In the genomic region with DNA sequence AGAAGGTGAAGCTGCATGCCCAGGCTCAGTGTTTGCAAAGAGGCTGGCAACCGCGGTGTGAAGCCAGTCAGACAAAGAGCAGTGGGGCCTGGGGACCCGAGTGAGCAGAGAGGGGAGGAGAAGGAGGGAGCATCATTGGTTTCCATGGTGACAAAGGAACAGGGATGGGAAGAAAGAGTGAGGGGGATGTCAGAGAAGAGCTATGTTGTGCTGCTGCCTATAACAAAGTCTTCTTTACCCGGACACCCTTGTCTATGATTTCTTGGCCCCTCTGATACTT, we compare ENCODE assay signal across 19 cellular contexts. TPM values are rescaled to one million over a fixed set of nuclear protein-coding genes. Genes with fewer than 3 reads are reported as not detected.
A peak's percentile ranks its signal among the peaks of the same experiment; 100 is the strongest.
DNase-seq lines count a peak whose midpoint lies in the region; ATAC-seq and TF ChIP-seq lines count a peak whose summit lies in the region.
"Had no signal": no experiment of that assay in that cellular context is flagged by ENCODE, and none has a peak within 500 bp of the region (broad histone marks: within the 10 kb centered on the region; RNA-seq: fewer than 3 reads in every experiment).

No MANE protein-coding gene starts in this region.

- no peaks in the 10 kb centered on the region for H3K9me2 ChIP-seq in GM23248 (ENCODE audit: insufficient read depth)

- no peak overlapping the region for H3K4me3 Mint-ChIP-seq in chondrocyte (ENCODE audit: unreplicated experiment)
- H3K4me3 Mint-ChIP-seq: activated naive CD4-positive, alpha-beta T cell treated with anti-CD3 and anti-CD28 coated beads, Interleukin-2, amount 50 U/mL, for 24 hours; naive B cell; stimulated activated naive CD8-positive, alpha-beta T cell treated with anti-CD3 and anti-CD28 coated beads, Interleukin-15, Interleukin-2, amounts not matched to agents 100 ng/mL and 50 ng/mL, for 24 hours had no signal

- 0 out of 2 replicates have a peak, but pooled peaks cover 3% of the 10 kb centered on the region for H3F3A ChIP-seq in GM23248 (ENCODE audit: insufficient read depth)

- TF ChIP-seq CTCF in chondrocyte (IDR thresholded peaks at IDR 0.05) = no peak

- no peak overlapping the region for H2BK15ac ChIP-seq in neuronal stem cell (ENCODE audit: low read length)

- H2BK12ac ChIP-seq in neuronal stem cell (ENCODE audit: low read length) = no peak overlapping the region

- H3K18ac ChIP-seq in neuronal stem cell (ENCODE audit: low read length) = no peak overlapping the region

- H3K9me3 Mint-ChIP-seq in chondrocyte (ENCODE audit: low read depth) = no peaks in the 10 kb centered on the region
- H3K9me3 Mint-ChIP-seq: activated naive CD4-positive, alpha-beta T cell treated with anti-CD3 and anti-CD28 coated beads, Interleukin-2, amount 50 U/mL, for 24 hours; naive B cell; stimulated activated naive CD8-positive, alpha-beta T cell treated with anti-CD3 and anti-CD28 coated beads, Interleukin-15, Interleukin-2, amounts not matched to agents 100 ng/mL and 50 ng/mL, for 24 hours had no signal

- H3K36me3 ChIP-seq in GM23248 (ENCODE audit: low read depth) (no peaks in the 10 kb centered on the region), neuronal stem cell (replicated peaks in 1 of 2; ENCODE audit: control insufficient read depth in 2 of 2, insufficient read depth in 2 of 2, low read length in 2 of 2) (no peaks in the 10 kb centered on the region)
- H3K36me3 ChIP-seq: cardiac muscle cell, heart left ventricle had no signal

- H3K79me1 ChIP-seq in neuronal stem cell (ENCODE audit: low read depth, low read length) = no peaks in the 10 kb centered on the region

- H2AFZ ChIP-seq in GM23248 (no peak overlapping the region), neuronal stem cell (ENCODE audit: low read length) (peak overlapping the region; percentile 82)

- intact Hi-C loops in left ventricle myocardium superior (cut with micrococcal nuclease) = no loop called here

- DNase-seq in GM23248 = no peak
- DNase-seq in NCI-H2227 treated with DMSO at 0.1 percent for 48 hours (lab: John Stamatoyannopoulos, UW) = peak; percentile 74
- DNase-seq in ecto neural progenitor cell (ENCODE audit: low spot score) = peak; percentile 52
- DNase-seq in neuronal stem cell (ENCODE audit: low spot score) = peak; percentile 37
- DNase-seq in central memory CD4-positive, alpha-beta T cell = no peak
- no peak for DNase-seq in chondrocyte (ENCODE audit: low spot score)
- DNase-seq in left ventricle myocardium superior = no peak
- DNase-seq: KG1, left colon, naive B cell, NCI-H1436, NCI-H69, SHP77 had no signal

- H3K27me3 ChIP-seq in GM23248 (replicated peaks; ENCODE audit: insufficient read depth) (no peaks in the 10 kb centered on the region), neuronal stem cell (ENCODE audit: control insufficient read depth in 3 of 3, insufficient read depth in 3 of 3, low read depth in 1 of 3, low read length in 3 of 3) (peaks cover 0 to 23% (median 8%) of the 10 kb centered on the region in 3 experiments)
- H3K27me3 ChIP-seq: heart left ventricle had no signal

- H4K91ac ChIP-seq in neuronal stem cell (ENCODE audit: low read depth, low read length, poor library complexity) = no peak overlapping the region

- H2AK5ac ChIP-seq in neuronal stem cell (ENCODE audit: low read depth, low read length) = no peak overlapping the region

- H3K4me1 ChIP-seq in GM23248 (ENCODE audit: insufficient read depth) (peaks cover 24% of the 10 kb centered on the region), neuronal stem cell (ENCODE audit: control insufficient read depth in 2 of 2, insufficient read depth in 1 of 2, low read depth in 1 of 2, low read length in 2 of 2) (peaks cover 11 to 17% of the 10 kb centered on the region in 2 donors)

- no peak overlapping the region for H3K14ac ChIP-seq in neuronal stem cell (ENCODE audit: low read length)

- H2BK120ac ChIP-seq in neuronal stem cell (ENCODE audit: low read depth, low read length) = no peak overlapping the region

- H3K27ac Mint-ChIP-seq in chondrocyte (ENCODE audit: unreplicated experiment) = no peak overlapping the region
- H3K27ac Mint-ChIP-seq: activated naive CD4-positive, alpha-beta T cell treated with anti-CD3 and anti-CD28 coated beads, Interleukin-2, amount 50 U/mL, for 24 hours; naive B cell; stimulated activated naive CD8-positive, alpha-beta T cell treated with anti-CD3 and anti-CD28 coated beads, Interleukin-15, Interleukin-2, amounts not matched to agents 100 ng/mL and 50 ng/mL, for 24 hours had no signal

- H3K4me3 ChIP-seq in GM23248 (no peak overlapping the region), neuronal stem cell (ENCODE audit: low read length in 2 of 2) (no peak overlapping the region)
- H3K4me3 ChIP-seq: cardiac muscle cell, heart left ventricle had no signal

- ATAC-seq in HG03378 (IDR thresholded peaks at IDR 0.05; ENCODE audit: unreplicated experiment) = no peak
- no peak for ATAC-seq in left ventricle myocardium superior
- ATAC-seq: heart left ventricle, left colon had no signal

- H3K36me3 Mint-ChIP-seq in chondrocyte (ENCODE audit: low read depth) = no peaks in the 10 kb centered on the region
- H3K36me3 Mint-ChIP-seq: activated naive CD4-positive, alpha-beta T cell treated with anti-CD3 and anti-CD28 coated beads, Interleukin-2, amount 50 U/mL, for 24 hours; naive B cell had no signal

- in situ Hi-C loops in GM23248 (cut with MboI) = no loop called here

- WGBS in GM23248 (ENCODE audit: low coverage in 1 of 2, low lambda C conversion rate in 2 of 2, missing lambda C conversion rate in 2 of 2), 2 experiments = 71 to 77% methylated on average over 4 of the region's 4 CpGs
- no CpG with 5 or more reads among the region's 4 CpGs for WGBS in neuronal stem cell (ENCODE audit: extremely low coverage in 2 of 2, insufficient read length in 2 of 2, insufficient replicate concordance in 1 of 2), 2 donors

- H2BK5ac ChIP-seq in neuronal stem cell (ENCODE audit: low read length) = no peak overlapping the region

- peaks cover 37% of the 10 kb centered on the region for H3K4me1 Mint-ChIP-seq in chondrocyte (ENCODE audit: low read depth)

- H3K9me3 ChIP-seq in GM23248 (ENCODE audit: low read depth) (no peaks in the 10 kb centered on the region), neuronal stem cell (replicated peaks in 1 of 2; ENCODE audit: control insufficient read depth in 2 of 2, insufficient read depth in 1 of 2, low read depth in 1 of 2, low read length in 2 of 2) (no peaks in the 10 kb centered on the region)
- H3K9me3 ChIP-seq: heart left ventricle had no signal

- H3K4ac ChIP-seq in neuronal stem cell (ENCODE audit: low read length) = no peak overlapping the region

- no peak overlapping the region for H3K9ac ChIP-seq in GM23248
- no peak overlapping the region for H3K9ac ChIP-seq in neuronal stem cell (ENCODE audit: low read depth, low read length, poor library complexity)

- H3K4me2 ChIP-seq in GM23248 (ENCODE audit: unreplicated experiment) = no peak overlapping the region
- H3K4me2 ChIP-seq in neuronal stem cell (ENCODE audit: insufficient read depth, low read length, poor library complexity, severe bottlenecking) = no peak overlapping the region

- no peak overlapping the region for H3K23ac ChIP-seq in neuronal stem cell (ENCODE audit: low read depth, low read length, poor library complexity)

- no peak overlapping the region for H4K8ac ChIP-seq in neuronal stem cell (ENCODE audit: low read depth, low read length)

- H3K27ac ChIP-seq in GM23248 = 0 out of 2 replicates have a peak overlapping the region, but pooled peaks have one; percentile 45
- no peak overlapping the region for H3K27ac ChIP-seq in neuronal stem cell (replicated peaks; ENCODE audit: low read length)
- H3K27ac ChIP-seq: cardiac muscle cell, heart left ventricle had no signal

- H4K20me1 ChIP-seq in GM23248 (ENCODE audit: insufficient read depth) = no peaks in the 10 kb centered on the region

- no peaks in the 10 kb centered on the region for H3K27me3 Mint-ChIP-seq in chondrocyte (ENCODE audit: low read depth)
- H3K27me3 Mint-ChIP-seq: naive B cell had no signal

- no peaks in the 10 kb centered on the region for H3K79me2 ChIP-seq in GM23248 (ENCODE audit: insufficient read depth)

RNA-seq across cellular contexts. Expression of a gene that starts 14.5 kb away (rescaled TPM):
- total RNA-seq in GM23248 (2014; rRNA removed; shearing (Covaris generic)) = not detected in 2 replicates
- polyA plus RNA-seq in GM23248 (2016; fragmentation: Nextera tagmentation; extraction: Ambion mirVana) = not detected in 2 replicates
- polyA plus RNA-seq in neuronal stem cell (2013, experiment 1 of 2) = not detected
- not detected for polyA plus RNA-seq in neuronal stem cell (2013, experiment 2 of 2)
- total RNA-seq in chondrocyte (not detected in 3 replicates), left ventricle myocardium superior (not detected)
- total RNA-seq: cardiac muscle cell, Daoy, heart left ventricle, left colon had no signal
- polyA plus RNA-seq: cardiac muscle cell, heart left ventricle had no signal

RNA-seq across cellular contexts. Expression of a gene that starts 48.4 kb away (rescaled TPM):
- total RNA-seq in GM23248 (2014; rRNA removed; shearing (Covaris generic)) = 80.1 and 81.3 TPM in 2 replicates
- polyA plus RNA-seq in GM23248 (2016; fragmentation: Nextera tagmentation; extraction: Ambion mirVana) = 19.5 and 22.5 TPM in 2 replicates
- 38.2 TPM for polyA plus RNA-seq in neuronal stem cell (2013, experiment 1 of 2)
- polyA plus RNA-seq in neuronal stem cell (2013, experiment 2 of 2) = 38.1 TPM
- total RNA-seq in chondrocyte (90.0 to 140 TPM (median 136 TPM) in 3 replicates), left ventricle myocardium superior (462 TPM)

RNA-seq across cellular contexts. Expression of a gene that starts 48.5 kb away (rescaled TPM):
- 8.6 and 10.5 TPM in 2 replicates for total RNA-seq in GM23248 (2014; rRNA removed; shearing (Covaris generic))
- 4.5 and 5.0 TPM in 2 replicates for polyA plus RNA-seq in GM23248 (2016; fragmentation: Nextera tagmentation; extraction: Ambion mirVana)
- 4.6 TPM for polyA plus RNA-seq in neuronal stem cell (2013, experiment 1 of 2)
- 4.1 TPM for polyA plus RNA-seq in neuronal stem cell (2013, experiment 2 of 2)
- total RNA-seq in chondrocyte (5.6 to 10.0 TPM (median 6.6 TPM) in 3 replicates), left ventricle myocardium superior (6.1 TPM)

Comparison
In these comparisons a context has a peak if more than half of its experiments do, and no peak if none do; other contexts are left out.
1. DNase-seq: peak in NCI-H2227 treated with DMSO at 0.1 percent for 48 hours (single experiment), ecto neural progenitor cell (single experiment) and neuronal stem cell (single experiment); none in GM23248 (single experiment), central memory CD4-positive, alpha-beta T cell (single experiment), chondrocyte (single experiment) and left ventricle myocardium superior (single experiment).